Comparison of ENCODE assay signal across 18 cellular contexts in genomic region chr12:12903642-12904609, GRCh38. TPM values are rescaled to one million over a fixed set of nuclear protein-coding genes. Genes with fewer than 3 reads are reported as not detected.
DNase-seq lines count a peak whose midpoint lies in the region; ATAC-seq and TF ChIP-seq lines count a peak whose summit lies in the region.
"Had no signal": no experiment of that assay in that cellular context is flagged by ENCODE, and none has a peak within 500 bp of the region (broad histone marks: within the 10 kb centered on the region; RNA-seq: fewer than 3 reads in every experiment).

No MANE protein-coding gene starts in this region.

- POLR2A ChIA-PET in MCF 10A (lab: Yijun Ruan, JAX): no interaction called here

- no peak overlapping the region for H3K27ac ChIP-seq in breast epithelium

- CTCF ChIA-PET in MCF 10A (lab: Yijun Ruan, JAX): interaction anchor here (0.6 to 3.4 kb wide), 8 partner anchors 12 to 351 kb away, joined by 3 to 26 read pairs (median 4); no protein-coding TSS in a partner anchor

- H3K36me3 Mint-ChIP-seq in MCF 10A (ENCODE audit: insufficient read depth, unreplicated experiment): peaks cover 26% of the 10 kb centered on the region
- H3K36me3 Mint-ChIP-seq: activated naive CD8-positive, alpha-beta T cell treated with anti-CD3 and anti-CD28 coated beads for 36 hours had no signal

- no peak overlapping the region for H3K4me3 Mint-ChIP-seq in MCF 10A (ENCODE audit: unreplicated experiment)
- H3K4me3 Mint-ChIP-seq: activated naive CD8-positive, alpha-beta T cell treated with anti-CD3 and anti-CD28 coated beads for 36 hours had no signal

- DNase-seq in MCF 10A (ENCODE audit: unreplicated experiment): peak; percentile 44
- DNase-seq in breast epithelium (ENCODE audit: low spot score in 2 of 2): no peak
- DNase-seq in dermis blood vessel endothelial cell: peak; percentile 21
- peak; percentile 36 for DNase-seq in mucosa of gallbladder (ENCODE audit: low spot score)
- no peak for DNase-seq in NCI-H128 (lab: John Stamatoyannopoulos, UW; ENCODE audit: unreplicated experiment)
- no peak for DNase-seq in AG08395 (ENCODE audit: low spot score)
- DNase-seq in NCI-H2029 (lab: John Stamatoyannopoulos, UW): no peak
- DNase-seq: activated naive CD8-positive, alpha-beta T cell treated with anti-CD3 and anti-CD28 coated beads for 36 hours; activated T-cell treated with anti-CD3 and anti-CD28 coated beads for 4 hours; midbrain; NCI-H1930; NCI-H526 treated with DMSO at 0.1 percent for 48 hours; RPMI8226; T-helper 2 cell had no signal

- no TSS peak for BruUV-seq in MCF 10A (replicated peaks; lab: Mats Ljungman, UMichigan)

- no peaks in the 10 kb centered on the region for H3K4me1 ChIP-seq in breast epithelium

- H3K9me3 ChIP-seq in breast epithelium: no peaks in the 10 kb centered on the region

- TF ChIP-seq POLR2A in breast epithelium (IDR thresholded peaks at IDR 0.05): no peak

- no peak overlapping the region for H3K4me3 ChIP-seq in breast epithelium

- no peaks in the 10 kb centered on the region for H3K27me3 ChIP-seq in breast epithelium

- no peaks in the 10 kb centered on the region for H3K9me3 Mint-ChIP-seq in MCF 10A (ENCODE audit: unreplicated experiment)
- H3K9me3 Mint-ChIP-seq: activated naive CD8-positive, alpha-beta T cell treated with anti-CD3 and anti-CD28 coated beads for 36 hours had no signal

- no peak for ATAC-seq in GM18907 (IDR thresholded peaks at IDR 0.05; ENCODE audit: unreplicated experiment)

- intact Hi-C loops in MCF 10A (cut with micrococcal nuclease) (loop anchor here (5.0 kb wide), 2 partner anchors 187 to 198 kb away; partner anchors contain the start of genes CDKN1B and GSG1), breast epithelium (cut with DNase I; ENCODE audit: low total_unique reads) (no loop called here)

- H3K27me3 Mint-ChIP-seq in MCF 10A (ENCODE audit: insufficient read depth, unreplicated experiment): no peaks in the 10 kb centered on the region

- no peaks in the 10 kb centered on the region for H3K36me3 ChIP-seq in breast epithelium

- H3K27ac Mint-ChIP-seq in MCF 10A (ENCODE audit: low read depth, unreplicated experiment): no peak overlapping the region
- H3K27ac Mint-ChIP-seq: activated naive CD8-positive, alpha-beta T cell treated with anti-CD3 and anti-CD28 coated beads for 36 hours had no signal

- H3K4me1 Mint-ChIP-seq in MCF 10A (ENCODE audit: insufficient read depth, unreplicated experiment): peaks cover 48% of the 10 kb centered on the region

- TF ChIP-seq CTCF in MCF 10A (IDR thresholded peaks at IDR 0.05; ENCODE audit: unreplicated experiment) (no peak), breast epithelium (IDR thresholded peaks at IDR 0.05) (no peak)

RNA-seq across cellular contexts. Expression of gene GPRC5A, which starts 12.6 kb away (rescaled TPM):
- total RNA-seq in MCF 10A (2022): 24.1 and 42.1 TPM in 2 replicates
- 10 to 100 TPM; 10.9 to 40.1 (median 21.6) TPM for total RNA-seq in breast epithelium
- total RNA-seq in dermis blood vessel endothelial cell: 3.2 and 10.7 TPM in 2 replicates
- 7.2 TPM for total RNA-seq in mucosa of gallbladder

RNA-seq across cellular contexts. Expression of gene GPRC5D, which starts 48.0 kb away (rescaled TPM):
- total RNA-seq in MCF 10A (2022): not detected in 2 replicates
- total RNA-seq in breast epithelium: not detected
- total RNA-seq in dermis blood vessel endothelial cell: 0.17 TPM in 1 of 2 replicates, not detected in the other
- total RNA-seq in mucosa of gallbladder: not detected
- total RNA-seq: A673; activated naive CD8-positive, alpha-beta T cell treated with anti-CD3 and anti-CD28 coated beads for 36 hours; cardiac septum; LHCN-M2 had no signal

Comparison
In these comparisons a context has a peak if more than half of its experiments do, and no peak if none do; other contexts are left out.
1. DNase-seq: peak in MCF 10A (single experiment), dermis blood vessel endothelial cell (single experiment) and mucosa of gallbladder (single experiment); none in breast epithelium (0 of 2), NCI-H128 (single experiment), AG08395 (single experiment) and NCI-H2029 (single experiment).